Comparison of ENCODE assay signal across 21 cellular contexts in the genomic region with DNA sequence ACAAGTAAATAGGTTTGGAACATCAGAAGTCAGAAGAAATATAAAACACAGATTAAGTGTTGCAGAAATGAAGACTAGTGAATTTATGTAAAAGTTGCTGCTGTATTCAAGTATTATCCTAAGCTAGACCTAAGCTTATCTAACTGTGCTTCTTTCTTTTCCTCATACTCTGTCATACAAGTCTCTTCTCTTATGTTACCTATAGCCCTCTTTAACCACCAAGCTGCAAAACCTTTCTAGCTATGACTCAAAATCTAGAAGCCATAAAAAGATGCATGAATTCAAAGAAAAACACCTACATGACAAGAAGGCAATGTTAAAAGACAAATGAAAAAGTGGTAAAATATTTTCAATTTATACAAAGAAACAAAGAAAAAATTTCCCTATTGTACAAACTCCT. TPM values are rescaled to one million over a fixed set of nuclear protein-coding genes. Genes with fewer than 3 reads are reported as not detected.
DNase-seq lines count a peak whose midpoint lies in the region; ATAC-seq lines count a peak whose summit lies in the region.
"Had no signal": no experiment of that assay in that cellular context is flagged by ENCODE, and none has a peak within 500 bp of the region (broad histone marks: within the 10 kb centered on the region; RNA-seq: fewer than 3 reads in every experiment).

No MANE protein-coding gene starts in this region.

- H3K27ac Mint-ChIP-seq in activated T-cell treated with anti-CD3 and anti-CD28 coated beads, Interleukin-2, amount 50 U/mL, for 24 hours, result peak overlapping the region; percentile 63
- H3K27ac Mint-ChIP-seq in memory B cell, result peak overlapping the region; percentile 7
- H3K27ac Mint-ChIP-seq: activated B cell treated with CpG ODN at 0.5 μM for 24 hours, HFFc6, mesothelial cell of epicardium had no signal

- no peaks in the 10 kb centered on the region for H3K9me3 Mint-ChIP-seq in activated T-cell treated with anti-CD3 and anti-CD28 coated beads, Interleukin-2, amount 50 U/mL, for 24 hours
- H3K9me3 Mint-ChIP-seq in memory B cell, result no peaks in the 10 kb centered on the region
- H3K9me3 Mint-ChIP-seq: activated B cell treated with CpG ODN at 0.5 μM for 24 hours; CD8-positive, alpha-beta memory T cell; HFFc6; mesothelial cell of epicardium had no signal

- peaks cover 31% of the 10 kb centered on the region for H3K4me1 Mint-ChIP-seq in activated T-cell treated with anti-CD3 and anti-CD28 coated beads, Interleukin-2, amount 50 U/mL, for 24 hours (ENCODE audit: low read depth)
- peaks cover 4% of the 10 kb centered on the region for H3K4me1 Mint-ChIP-seq in memory B cell
- H3K4me1 Mint-ChIP-seq: mesothelial cell of epicardium had no signal

- ATAC-seq in GM21619 (IDR thresholded peaks at IDR 0.05; ENCODE audit: unreplicated experiment), result peak; percentile 77
- peak; percentile 64 for ATAC-seq in HG03159 (IDR thresholded peaks at IDR 0.05; ENCODE audit: unreplicated experiment)
- no peak for ATAC-seq in memory B cell (ENCODE audit: low read depth)

- H3K4me3 Mint-ChIP-seq in activated T-cell treated with anti-CD3 and anti-CD28 coated beads, Interleukin-2, amount 50 U/mL, for 24 hours, result no peak overlapping the region
- H3K4me3 Mint-ChIP-seq in memory B cell, result no peak overlapping the region
- H3K4me3 Mint-ChIP-seq: activated B cell treated with CpG ODN at 0.5 μM for 24 hours; CD8-positive, alpha-beta memory T cell; HFFc6; mesothelial cell of epicardium had no signal

- no peaks in the 10 kb centered on the region for H3K27me3 Mint-ChIP-seq in activated T-cell treated with anti-CD3 and anti-CD28 coated beads, Interleukin-2, amount 50 U/mL, for 24 hours
- no peaks in the 10 kb centered on the region for H3K27me3 Mint-ChIP-seq in memory B cell
- H3K27me3 Mint-ChIP-seq: activated B cell treated with CpG ODN at 0.5 μM for 24 hours; CD8-positive, alpha-beta memory T cell had no signal

- H3K36me3 Mint-ChIP-seq in activated T-cell treated with anti-CD3 and anti-CD28 coated beads, Interleukin-2, amount 50 U/mL, for 24 hours (ENCODE audit: low read depth), result peaks cover 67% of the 10 kb centered on the region
- peaks cover 31% of the 10 kb centered on the region for H3K36me3 Mint-ChIP-seq in memory B cell

- DNase-seq in activated T-cell treated with anti-CD3 and anti-CD28 coated beads, Interleukin-2, amount 50 U/mL, for 24 hours, result no peak
- DNase-seq in activated T-cell treated with anti-CD3 and anti-CD28 coated beads for 4 hours (no peak), memory B cell (ENCODE audit: low spot score in 2 of 2) (no peak), NCI-H2227 treated with DMSO at 0.1 percent for 48 hours (lab: John Stamatoyannopoulos, UW) (no peak), 8988T (no peak), mucosa of gallbladder (ENCODE audit: low spot score) (no peak)
- DNase-seq: activated B cell treated with CpG ODN at 0.5 μM for 24 hours; amniotic stem cell; CD8-positive, alpha-beta memory T cell; central memory CD4-positive, alpha-beta T cell; effector CD8-positive, alpha-beta T cell; HFFc6; hippocampal formation; MM.1S; NCI-H1930; NCI-H510A had no signal

RNA-seq across cellular contexts. Expression of a gene that starts 23.0 kb away (rescaled TPM):
- total RNA-seq in mucosa of gallbladder, result 23.0 TPM

RNA-seq across cellular contexts. Expression of a gene that starts 29.1 kb away (rescaled TPM):
- not detected for total RNA-seq in mucosa of gallbladder
- total RNA-seq: activated B cell treated with CpG ODN at 0.5 μM for 24 hours; CD8-positive, alpha-beta memory T cell; Daoy; HFFc6; kidney epithelial cell; mesothelial cell of epicardium had no signal

RNA-seq across cellular contexts. Expression of a gene that starts 59.1 kb away (rescaled TPM):
- 67.9 TPM for total RNA-seq in mucosa of gallbladder
